ENCODE assay signal across 8 cellular contexts in the genomic region with DNA sequence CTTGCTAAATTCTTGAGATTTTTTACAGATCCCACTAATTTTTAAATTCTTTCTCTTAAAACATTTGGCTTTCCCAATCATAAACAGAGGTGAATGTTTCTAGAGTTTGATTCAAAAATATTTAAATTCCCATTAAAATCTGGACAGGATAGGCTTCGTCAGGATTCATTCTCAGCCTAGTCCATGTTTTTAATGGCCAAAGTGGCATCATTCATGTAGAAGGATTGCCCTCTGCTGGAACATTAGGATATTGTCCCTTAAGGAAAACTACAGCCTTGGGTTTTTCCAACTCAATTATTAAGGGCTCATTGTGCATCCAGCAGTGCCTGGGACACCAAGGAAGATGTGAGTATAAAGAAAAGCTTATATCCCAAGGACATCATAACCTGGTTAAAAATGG.
DNase-seq lines count a peak whose midpoint lies in the region; ATAC-seq and TF ChIP-seq lines count a peak whose summit lies in the region.

No MANE protein-coding gene starts in this region.

- no peaks in the 10 kb centered on the region for H3K27me3 ChIP-seq in AG04450 (ENCODE audit: control insufficient read depth, insufficient read depth, low read length)
- no peaks in the 10 kb centered on the region for H3K27me3 ChIP-seq in H7 (ENCODE audit: control insufficient read depth, insufficient read depth, low read length)

- no peak overlapping the region for H3K27ac ChIP-seq in AG04450 (ENCODE audit: low read depth, low read length)

- peak; percentile 44 for DNase-seq in AG04450 (ENCODE audit: low read depth, low spot score)
- DNase-seq in H7, result peak; percentile 61
- DNase-seq in NCI-H524 treated with DMSO at 0.1 percent for 48 hours (lab: John Stamatoyannopoulos, UW), result peak; percentile 2
- DNase-seq in dedifferentiated amniotic fluid mesenchymal stem cell (ENCODE audit: extremely low spot score), result peak; percentile 85
- DNase-seq in medulla oblongata (ENCODE audit: extremely low spot score), result peak; percentile 90

- CTCF ChIA-PET in AG04450 (lab: Charles Lee), result interaction anchor here (0.5 to 5.4 kb wide), 19 partner anchors 9 to 739 kb away, joined by 3 to 62 read pairs (median 4); no protein-coding TSS in a partner anchor

- TF ChIP-seq CTCF in AG04450 (IDR thresholded peaks at IDR 0.05; ENCODE audit: low read depth, low read length), result peak; percentile 75

- no peaks in the 10 kb centered on the region for H3K36me3 ChIP-seq in H7 (replicated peaks; ENCODE audit: control insufficient read depth, insufficient read depth, low read length)

- H3K4me3 ChIP-seq in AG04450 (ENCODE audit: low read depth, low read length), result no peak overlapping the region
- H3K4me3 ChIP-seq in H7 (ENCODE audit: insufficient read depth, low read depth, low read length), result no peak overlapping the region

- ATAC-seq in GM19328 (IDR thresholded peaks at IDR 0.05; ENCODE audit: unreplicated experiment), result no peak
- no peak for ATAC-seq in GM21526 (IDR thresholded peaks at IDR 0.05; ENCODE audit: low FRiP score, unreplicated experiment)
- no peak for ATAC-seq in HG02588 (IDR thresholded peaks at IDR 0.05; ENCODE audit: unreplicated experiment)

- POLR2A ChIA-PET in AG04450 (lab: Yijun Ruan, JAX), result no interaction called here

- H3K9me3 ChIP-seq in AG04450 (ENCODE audit: control insufficient read depth, insufficient read depth, low read length), result no peaks in the 10 kb centered on the region; the same call in 1 of the 2 replicates

Comparison
In these comparisons a context has a peak if more than half of its experiments do, and no peak if none do; other contexts are left out.
1. DNase-seq: peak in every context shown above with its lines; median percentile 90 in medulla oblongata; 85 in dedifferentiated amniotic fluid mesenchymal stem cell; 61 in H7; 44 in AG04450; 2 in NCI-H524 treated with DMSO at 0.1 percent for 48 hours.